8 cellular contexts compared by ENCODE assay signal in genomic region chr12:948238-948637, GRCh38. TPM values are rescaled to one million over a fixed set of nuclear protein-coding genes. Genes with fewer than 3 reads are reported as not detected.
DNase-seq lines count a peak whose midpoint lies in the region; ATAC-seq lines count a peak whose summit lies in the region.

No MANE protein-coding gene starts in this region.

- H3K27ac Mint-ChIP-seq in activated CD8-positive, alpha-beta memory T cell treated with anti-CD3 and anti-CD28 coated beads, Interleukin-2, amount 10 ng/mL, durations not matched to agents 7 days and 5 days = peak overlapping the region; percentile 63
- peak overlapping the region; percentile 6 for H3K27ac Mint-ChIP-seq in activated naive CD8-positive, alpha-beta T cell treated with anti-CD3 and anti-CD28 coated beads for 36 hours
- peak overlapping the region; percentile 11 to 80 (median 70) for H3K27ac Mint-ChIP-seq in immature natural killer cell

- H3K9me3 Mint-ChIP-seq in activated CD8-positive, alpha-beta memory T cell treated with anti-CD3 and anti-CD28 coated beads, Interleukin-2, amount 10 ng/mL, durations not matched to agents 7 days and 5 days (ENCODE audit: low read depth) = no peaks in the 10 kb centered on the region
- no peaks in the 10 kb centered on the region for H3K9me3 Mint-ChIP-seq in activated naive CD8-positive, alpha-beta T cell treated with anti-CD3 and anti-CD28 coated beads for 36 hours
- no peaks in the 10 kb centered on the region for H3K9me3 Mint-ChIP-seq in immature natural killer cell

- peak overlapping the region; percentile 98 for H3K4me3 Mint-ChIP-seq in activated CD8-positive, alpha-beta memory T cell treated with anti-CD3 and anti-CD28 coated beads, Interleukin-2, amount 10 ng/mL, durations not matched to agents 7 days and 5 days
- peak overlapping the region; percentile 96 for H3K4me3 Mint-ChIP-seq in activated naive CD8-positive, alpha-beta T cell treated with anti-CD3 and anti-CD28 coated beads for 36 hours
- peak overlapping the region; percentile 66 to 98 (median 97) for H3K4me3 Mint-ChIP-seq in immature natural killer cell

- peaks cover 0 to 10% (median 0%) of the 10 kb centered on the region in 5 donors for H3K36me3 ChIP-seq in subcutaneous abdominal adipose tissue (ENCODE audit: control insufficient read depth in 5 of 5, insufficient read depth in 5 of 5, low read length in 5 of 5)

- no peaks in the 10 kb centered on the region for H3K9me3 ChIP-seq in subcutaneous abdominal adipose tissue (ENCODE audit: control insufficient read depth in 5 of 5, low read length in 5 of 5)

- peak overlapping the region; percentile 75 to 94 (median 86) for H3K4me3 ChIP-seq in subcutaneous abdominal adipose tissue (ENCODE audit: low read depth in 1 of 5, low read length in 5 of 5)

- H3K9ac ChIP-seq in subcutaneous abdominal adipose tissue (ENCODE audit: low read length in 5 of 5) = no peak overlapping the region

- no peak for DNase-seq in activated CD8-positive, alpha-beta memory T cell treated with anti-CD3 and anti-CD28 coated beads, Interleukin-2, amount 10 ng/mL, durations not matched to agents 7 days and 5 days
- no peak for DNase-seq in activated CD8-positive, alpha-beta memory T cell treated with anti-CD3 and anti-CD28 coated beads, Interleukin-2, amount 50 U/mL, for 48 hours
- DNase-seq in activated naive CD8-positive, alpha-beta T cell treated with anti-CD3 and anti-CD28 coated beads for 36 hours = no peak
- DNase-seq in immature natural killer cell = no peak
- no peak for DNase-seq in NCI-H345 (lab: John Stamatoyannopoulos, UW)
- DNase-seq in inferior parietal cortex (ENCODE audit: extremely low spot score) = no peak
- DNase-seq in NCI-H510A treated with DMSO at 0.1 percent for 48 hours (lab: John Stamatoyannopoulos, UW) = no peak

- no peak for ATAC-seq in activated CD8-positive, alpha-beta memory T cell treated with anti-CD3 and anti-CD28 coated beads, Interleukin-2, amount 10 ng/mL, durations not matched to agents 7 days and 5 days

- H3K27ac ChIP-seq in subcutaneous abdominal adipose tissue (ENCODE audit: low read depth, low read length) = peak overlapping the region; percentile 88

- peaks cover 2 to 25% (median 15%) of the 10 kb centered on the region in 5 donors for H3K4me1 ChIP-seq in subcutaneous abdominal adipose tissue (ENCODE audit: control insufficient read depth in 5 of 5, insufficient read depth in 5 of 5, low read length in 5 of 5)

- no peaks in the 10 kb centered on the region for H3K27me3 ChIP-seq in subcutaneous abdominal adipose tissue (ENCODE audit: control insufficient read depth in 5 of 5, insufficient read depth in 4 of 5, low read length in 5 of 5)

- CTCF ChIA-PET in activated CD8-positive, alpha-beta memory T cell treated with anti-CD3 and anti-CD28 coated beads, Interleukin-2, amount 10 ng/mL, durations not matched to agents 7 days and 5 days (lab: Charles Lee) = interaction anchor here (1.8 to 2.5 kb wide), 6 partner anchors 43 to 378 kb away, joined by 4 to 25 read pairs (median 10); partner anchors contain the start of gene ERC1

- no peaks in the 10 kb centered on the region for H3K27me3 Mint-ChIP-seq in activated CD8-positive, alpha-beta memory T cell treated with anti-CD3 and anti-CD28 coated beads, Interleukin-2, amount 10 ng/mL, durations not matched to agents 7 days and 5 days
- H3K27me3 Mint-ChIP-seq in activated naive CD8-positive, alpha-beta T cell treated with anti-CD3 and anti-CD28 coated beads for 36 hours = peaks cover 3% of the 10 kb centered on the region
- peaks cover 15 to 24% (median 24%) of the 10 kb centered on the region in 3 donors for H3K27me3 Mint-ChIP-seq in immature natural killer cell (ENCODE audit: low read depth in 3 of 3)

- peaks cover 21% of the 10 kb centered on the region for H3K36me3 Mint-ChIP-seq in activated CD8-positive, alpha-beta memory T cell treated with anti-CD3 and anti-CD28 coated beads, Interleukin-2, amount 10 ng/mL, durations not matched to agents 7 days and 5 days
- peaks cover 36% of the 10 kb centered on the region for H3K36me3 Mint-ChIP-seq in activated naive CD8-positive, alpha-beta T cell treated with anti-CD3 and anti-CD28 coated beads for 36 hours
- peaks cover 0 to 6% (median 4%) of the 10 kb centered on the region in 3 donors for H3K36me3 Mint-ChIP-seq in immature natural killer cell

- H3K4me1 Mint-ChIP-seq in activated CD8-positive, alpha-beta memory T cell treated with anti-CD3 and anti-CD28 coated beads, Interleukin-2, amount 10 ng/mL, durations not matched to agents 7 days and 5 days = peaks cover 42% of the 10 kb centered on the region
- H3K4me1 Mint-ChIP-seq in activated naive CD8-positive, alpha-beta T cell treated with anti-CD3 and anti-CD28 coated beads for 36 hours = peaks cover 30% of the 10 kb centered on the region
- peaks cover 32 to 41% of the 10 kb centered on the region in 2 donors for H3K4me1 Mint-ChIP-seq in immature natural killer cell

RNA-seq across cellular contexts. Expression of gene RAD52, which starts 1.3 kb away (rescaled TPM):
- total RNA-seq in activated CD8-positive, alpha-beta memory T cell treated with anti-CD3 and anti-CD28 coated beads, Interleukin-2, amount 10 ng/mL, durations not matched to agents 7 days and 5 days = 10 to 100 TPM; 14.6 to 21.8 TPM
- total RNA-seq in activated naive CD8-positive, alpha-beta T cell treated with anti-CD3 and anti-CD28 coated beads for 36 hours = 10 to 100 TPM; 11.2 to 11.4 TPM
- 1 to 10 TPM in 2 of 3 donors, under 1 TPM in 1; 0.11 to 6.0 (median 4.9) TPM for polyA plus RNA-seq in immature natural killer cell

RNA-seq across cellular contexts. Expression of gene ERC1, which starts 42.8 kb away (rescaled TPM):
- total RNA-seq in activated CD8-positive, alpha-beta memory T cell treated with anti-CD3 and anti-CD28 coated beads, Interleukin-2, amount 10 ng/mL, durations not matched to agents 7 days and 5 days = 10 to 100 TPM; 18.8 to 25.2 TPM
- total RNA-seq in activated naive CD8-positive, alpha-beta T cell treated with anti-CD3 and anti-CD28 coated beads for 36 hours = 10 to 100 TPM; 24.0 to 25.5 TPM
- 10 to 100 TPM in 1 of 3 donors, 1 to 10 TPM in 2; 1.7 to 14.0 (median 5.4) TPM for polyA plus RNA-seq in immature natural killer cell

Comparison
In these comparisons a context has a peak if more than half of its experiments do, and no peak if none do; other contexts are left out.
1. H3K27ac Mint-ChIP-seq: peak in every context shown above with its lines; median percentile 70 in immature natural killer cell; 63 in activated CD8-positive, alpha-beta memory T cell treated with anti-CD3 and anti-CD28 coated beads, Interleukin-2, amount 10 ng/mL, durations not matched to agents 7 days and 5 days; 6 in activated naive CD8-positive, alpha-beta T cell treated with anti-CD3 and anti-CD28 coated beads for 36 hours.